ENCODE assay signal across 9 cellular contexts in genomic region chr1:12179638-12180121, GRCh38. TPM values are rescaled to one million over a fixed set of nuclear protein-coding genes. Genes with fewer than 3 reads are reported as not detected.
DNase-seq lines count a peak whose midpoint lies in the region; ATAC-seq and TF ChIP-seq lines count a peak whose summit lies in the region.
"Had no signal": no experiment of that assay in that cellular context is flagged by ENCODE, and none has a peak within 500 bp of the region (broad histone marks: within the 10 kb centered on the region; RNA-seq: fewer than 3 reads in every experiment).

No MANE protein-coding gene starts in this region.

- ATAC-seq in activated CD8-positive, alpha-beta memory T cell treated with anti-CD3 and anti-CD28 coated beads, Interleukin-2, amount 10 ng/mL, durations not matched to agents 7 days and 5 days: no peak
- no peak for ATAC-seq in activated naive CD8-positive, alpha-beta T cell treated with anti-CD3 and anti-CD28 coated beads, Interleukin-2, amount 10 ng/mL, durations not matched to agents 7 days and 5 days (ENCODE audit: low read depth)
- ATAC-seq in right lobe of liver: no peak
- no peak for ATAC-seq in HG02840 (IDR thresholded peaks at IDR 0.05; ENCODE audit: low FRiP score, unreplicated experiment)
- no peak for ATAC-seq in GM19023 (IDR thresholded peaks at IDR 0.05; ENCODE audit: unreplicated experiment)

- H3K4me1 Mint-ChIP-seq in activated CD8-positive, alpha-beta memory T cell treated with anti-CD3 and anti-CD28 coated beads, Interleukin-2, amount 10 ng/mL, durations not matched to agents 7 days and 5 days: peaks cover 78% of the 10 kb centered on the region
- peaks cover 77% of the 10 kb centered on the region for H3K4me1 Mint-ChIP-seq in activated naive CD8-positive, alpha-beta T cell treated with anti-CD3 and anti-CD28 coated beads, Interleukin-2, amount 10 ng/mL, durations not matched to agents 7 days and 5 days

- no peak for TF ChIP-seq EP300 in suprapubic skin (IDR thresholded peaks at IDR 0.05)

- peak overlapping the region; percentile 99 for H3K27ac Mint-ChIP-seq in activated CD8-positive, alpha-beta memory T cell treated with anti-CD3 and anti-CD28 coated beads, Interleukin-2, amount 10 ng/mL, durations not matched to agents 7 days and 5 days
- H3K27ac Mint-ChIP-seq in activated naive CD8-positive, alpha-beta T cell treated with anti-CD3 and anti-CD28 coated beads, Interleukin-2, amount 10 ng/mL, durations not matched to agents 7 days and 5 days: peak overlapping the region; percentile 91

- H3K4me3 ChIP-seq in right lobe of liver (no peak overlapping the region), suprapubic skin (no peak overlapping the region)

- no peak for TF ChIP-seq POLR2A in right lobe of liver (IDR thresholded peaks at IDR 0.05)
- no peak for TF ChIP-seq POLR2A in suprapubic skin (IDR thresholded peaks at IDR 0.05)

- DNase-seq in activated CD8-positive, alpha-beta memory T cell treated with anti-CD3 and anti-CD28 coated beads, Interleukin-2, amount 10 ng/mL, durations not matched to agents 7 days and 5 days: no peak
- DNase-seq in activated CD8-positive, alpha-beta memory T cell treated with anti-CD3 and anti-CD28 coated beads, Interleukin-2, amount 50 U/mL, for 4 hours: no peak
- DNase-seq in activated naive CD8-positive, alpha-beta T cell treated with anti-CD3 and anti-CD28 coated beads, Interleukin-2, amount 10 ng/mL, durations not matched to agents 7 days and 5 days: no peak
- DNase-seq in right lobe of liver: no peak
- no peak for DNase-seq in suprapubic skin (ENCODE audit: low spot score in 2 of 2)
- no peak for DNase-seq in NCI-H82 (lab: John Stamatoyannopoulos, UW)
- DNase-seq: NCI-H1694 treated with DMSO at 0.1 percent for 48 hours had no signal

- H3K9me3 Mint-ChIP-seq in activated CD8-positive, alpha-beta memory T cell treated with anti-CD3 and anti-CD28 coated beads, Interleukin-2, amount 10 ng/mL, durations not matched to agents 7 days and 5 days (ENCODE audit: low read depth): no peaks in the 10 kb centered on the region
- no peaks in the 10 kb centered on the region for H3K9me3 Mint-ChIP-seq in activated naive CD8-positive, alpha-beta T cell treated with anti-CD3 and anti-CD28 coated beads, Interleukin-2, amount 10 ng/mL, durations not matched to agents 7 days and 5 days

- H3K36me3 ChIP-seq in right lobe of liver: no peaks in the 10 kb centered on the region
- H3K36me3 ChIP-seq in suprapubic skin: no peaks in the 10 kb centered on the region

- CTCF ChIA-PET in activated CD8-positive, alpha-beta memory T cell treated with anti-CD3 and anti-CD28 coated beads, Interleukin-2, amount 10 ng/mL, durations not matched to agents 7 days and 5 days (lab: Charles Lee): interaction anchor here (0.9 to 8.2 kb wide), 7 partner anchors 18 to 107 kb away, joined by 3 to 104 read pairs (median 7); no protein-coding TSS in a partner anchor

- H3K9me3 ChIP-seq in right lobe of liver: no peaks in the 10 kb centered on the region
- H3K9me3 ChIP-seq in suprapubic skin: no peaks in the 10 kb centered on the region

- no peaks in the 10 kb centered on the region for H3K27me3 Mint-ChIP-seq in activated CD8-positive, alpha-beta memory T cell treated with anti-CD3 and anti-CD28 coated beads, Interleukin-2, amount 10 ng/mL, durations not matched to agents 7 days and 5 days
- H3K27me3 Mint-ChIP-seq in activated naive CD8-positive, alpha-beta T cell treated with anti-CD3 and anti-CD28 coated beads, Interleukin-2, amount 10 ng/mL, durations not matched to agents 7 days and 5 days: no peaks in the 10 kb centered on the region

- peak overlapping the region; percentile 84 to 93 (median 92) for H3K27ac ChIP-seq in right lobe of liver
- peak overlapping the region; percentile 74 for H3K27ac ChIP-seq in suprapubic skin

- peaks cover 43% of the 10 kb centered on the region for H3K36me3 Mint-ChIP-seq in activated CD8-positive, alpha-beta memory T cell treated with anti-CD3 and anti-CD28 coated beads, Interleukin-2, amount 10 ng/mL, durations not matched to agents 7 days and 5 days
- H3K36me3 Mint-ChIP-seq in activated naive CD8-positive, alpha-beta T cell treated with anti-CD3 and anti-CD28 coated beads, Interleukin-2, amount 10 ng/mL, durations not matched to agents 7 days and 5 days: peaks cover 36% of the 10 kb centered on the region

- intact Hi-C loops in right lobe of liver (cut with DNase I): no loop called here

- H3K27me3 ChIP-seq in right lobe of liver (no peaks in the 10 kb centered on the region), suprapubic skin (peaks cover 11% of the 10 kb centered on the region)

- no peak overlapping the region for H3K4me3 Mint-ChIP-seq in activated CD8-positive, alpha-beta memory T cell treated with anti-CD3 and anti-CD28 coated beads, Interleukin-2, amount 10 ng/mL, durations not matched to agents 7 days and 5 days
- H3K4me3 Mint-ChIP-seq in activated naive CD8-positive, alpha-beta T cell treated with anti-CD3 and anti-CD28 coated beads, Interleukin-2, amount 10 ng/mL, durations not matched to agents 7 days and 5 days: no peak overlapping the region

- WGBS in right lobe of liver (ENCODE audit: insufficient coverage, low coverage, low lambda C conversion rate, missing lambda C conversion rate): 71% methylated on average over 7 of the region's 9 CpGs
- WGBS in suprapubic skin: 91% methylated on average over 9 of the region's 9 CpGs

- H3K4me1 ChIP-seq in right lobe of liver (peaks cover 0 to 55% (median 27%) of the 10 kb centered on the region in 4 donors), suprapubic skin (peaks cover 81% of the 10 kb centered on the region)

- POLR2A ChIA-PET in activated naive CD8-positive, alpha-beta T cell treated with anti-CD3 and anti-CD28 coated beads, Interleukin-2, amount 10 ng/mL, durations not matched to agents 7 days and 5 days (lab: Charles Lee): interaction anchor here (0.6 to 4.3 kb wide), 6 partner anchors 12 to 161 kb away, joined by 3 to 67 read pairs (median 25); partner anchors contain the start of gene TNFRSF1B

- TF ChIP-seq CTCF in right lobe of liver (IDR thresholded peaks at IDR 0.05) (no peak), suprapubic skin (IDR thresholded peaks at IDR 0.05) (no peak)

RNA-seq across cellular contexts. Expression of gene TNFRSF1B, which starts 12.9 kb away (rescaled TPM):
- total RNA-seq in activated CD8-positive, alpha-beta memory T cell treated with anti-CD3 and anti-CD28 coated beads, Interleukin-2, amount 10 ng/mL, durations not matched to agents 7 days and 5 days: 100 to 1,000 TPM; 294 to 370 TPM
- total RNA-seq in activated naive CD8-positive, alpha-beta T cell treated with anti-CD3 and anti-CD28 coated beads, Interleukin-2, amount 10 ng/mL, durations not matched to agents 7 days and 5 days: 100 to 1,000 TPM; 215 to 246 TPM
- total RNA-seq in right lobe of liver (10 to 100 TPM; 12.9 to 56.9 (median 26.5) TPM), suprapubic skin (10 to 100 TPM in 2 of 4 donors, 1 to 10 TPM in 2; 6.3 to 35.2 (median 11.9) TPM)

RNA-seq across cellular contexts. Expression of gene VPS13D, which starts 50.1 kb away (rescaled TPM):
- 10 to 100 TPM; 34.6 to 38.3 TPM for total RNA-seq in activated CD8-positive, alpha-beta memory T cell treated with anti-CD3 and anti-CD28 coated beads, Interleukin-2, amount 10 ng/mL, durations not matched to agents 7 days and 5 days
- 10 to 100 TPM; 52.6 to 53.3 TPM for total RNA-seq in activated naive CD8-positive, alpha-beta T cell treated with anti-CD3 and anti-CD28 coated beads, Interleukin-2, amount 10 ng/mL, durations not matched to agents 7 days and 5 days
- total RNA-seq in right lobe of liver (10 to 100 TPM; 25.9 to 36.9 (median 30.8) TPM), suprapubic skin (100 to 1,000 TPM in 3 of 4 donors, 10 to 100 TPM in 1; 94.4 to 472 (median 163) TPM)
